In genomic region chr2:74856004-74856578, GRCh38 we compare ENCODE assay signal across 21 cellular contexts. TPM values are rescaled to one million over a fixed set of nuclear protein-coding genes. Genes with fewer than 3 reads are reported as not detected.
DNase-seq lines count a peak whose midpoint lies in the region; ATAC-seq, FAIRE-seq and TF ChIP-seq lines count a peak whose summit lies in the region.
"Had no signal": no experiment of that assay in that cellular context is flagged by ENCODE, and none has a peak within 500 bp of the region (broad histone marks: within the 10 kb centered on the region; RNA-seq: fewer than 3 reads in every experiment).

No MANE protein-coding gene starts in this region.

- BruUV-seq in K562 (replicated peaks; lab: Mats Ljungman, UMichigan): no TSS peak

- H4K20me1 ChIP-seq in K562 (replicated peaks; ENCODE audit: control insufficient read depth, insufficient read depth, low read length): peaks cover 38% of the 10 kb centered on the region

- H2AK5ac ChIP-seq in neuronal stem cell (ENCODE audit: low read depth, low read length): no peak overlapping the region

- peak overlapping the region; percentile 41 for H3K27ac Mint-ChIP-seq in CD4-positive, alpha-beta T cell
- H3K27ac Mint-ChIP-seq: activated CD4-positive, alpha-beta T cell treated with anti-CD3 and anti-CD28 coated beads, Interleukin-2, amount 10 ng/mL, durations not matched to agents 24 days and 14 days; natural killer cell treated with Interleukin-12 subunit alpha and Interleukin-12 subunit beta and Interleukin-15 and Interleukin-18, amount 100 ng/mL, for 72 hours had no signal

- H3K9me1 ChIP-seq in K562 (ENCODE audit: control insufficient read depth, insufficient read depth, low read length): peaks cover 3% of the 10 kb centered on the region

- in situ Hi-C loops in K562 (cut with MboI): no loop called here

- no peak overlapping the region for H4K8ac ChIP-seq in neuronal stem cell (ENCODE audit: low read depth, low read length)

- no peaks in the 10 kb centered on the region for H3K27me3 Mint-ChIP-seq in CD4-positive, alpha-beta T cell
- H3K27me3 Mint-ChIP-seq: activated CD4-positive, alpha-beta T cell treated with anti-CD3 and anti-CD28 coated beads, Interleukin-2, amount 10 ng/mL, durations not matched to agents 24 days and 14 days; natural killer cell treated with Interleukin-12 subunit alpha and Interleukin-12 subunit beta and Interleukin-15 and Interleukin-18, amount 100 ng/mL, for 72 hours had no signal

- H3K4me1 ChIP-seq in K562 (replicated peaks in 1 of 2; ENCODE audit: control insufficient read depth in 2 of 2, insufficient read depth in 2 of 2, low read length in 2 of 2) (no peaks in the 10 kb centered on the region; a peak in 3 of 5 replicates), neuronal stem cell (ENCODE audit: control insufficient read depth in 2 of 2, insufficient read depth in 1 of 2, low read depth in 1 of 2, low read length in 2 of 2) (peaks cover 0 to 2% of the 10 kb centered on the region in 2 donors)

- peaks cover 27% of the 10 kb centered on the region for H3K79me2 ChIP-seq in K562 (ENCODE audit: control insufficient read depth, insufficient read depth, low read length)

- H2BK5ac ChIP-seq in neuronal stem cell (ENCODE audit: low read length): no peak overlapping the region

- ATAC-seq in CD4-positive, alpha-beta T cell (ENCODE audit: poor library complexity): no peak
- ATAC-seq in K562: no peak
- ATAC-seq in HG03354 (IDR thresholded peaks at IDR 0.05; ENCODE audit: poor library complexity, severe bottlenecking, unreplicated experiment): no peak
- ATAC-seq in HG03196 (IDR thresholded peaks at IDR 0.05; ENCODE audit: unreplicated experiment): no peak
- ATAC-seq: natural killer cell treated with Interleukin-12 subunit alpha and Interleukin-12 subunit beta and Interleukin-15 and Interleukin-18, amount 100 ng/mL, for 72 hours had no signal

- TF ChIP-seq EP300 in K562 (IDR thresholded peaks at IDR 0.05; ENCODE audit: low read length): no peak

- H3K79me1 ChIP-seq in neuronal stem cell (ENCODE audit: low read depth, low read length): peaks cover 4% of the 10 kb centered on the region

- H3K4me2 ChIP-seq in K562 (ENCODE audit: insufficient read depth, low read length) (no peak overlapping the region), neuronal stem cell (ENCODE audit: insufficient read depth, low read length, poor library complexity, severe bottlenecking) (no peak overlapping the region)
- H3K4me2 ChIP-seq: smooth muscle cell had no signal

- H3K4me3 ChIP-seq in K562: no peak overlapping the region
- H3K4me3 ChIP-seq in neuronal stem cell (ENCODE audit: low read length in 2 of 2): no peak overlapping the region
- H3K4me3 ChIP-seq: psoas muscle, smooth muscle cell had no signal

- H3K4ac ChIP-seq in neuronal stem cell (ENCODE audit: low read length): no peak overlapping the region

- peaks cover 25% of the 10 kb centered on the region for H3K4me1 Mint-ChIP-seq in CD4-positive, alpha-beta T cell (ENCODE audit: low read depth)

- POLR2A ChIA-PET in CD4-positive, alpha-beta T cell (lab: Charles Lee): interaction anchor here (1.3 kb wide), 1 partner anchor 12 kb away, joined by 3 read pairs; no protein-coding TSS in a partner anchor
- POLR2A ChIA-PET in K562 (lab: Yijun Ruan, JAX): no interaction called here

- no peak for TF ChIP-seq CTCF in 22Rv1 (IDR thresholded peaks at IDR 0.05)
- TF ChIP-seq CTCF in CD4-positive, alpha-beta T cell (IDR thresholded peaks at IDR 0.05): no peak
- no peak for TF ChIP-seq CTCF in K562 (IDR thresholded peaks at IDR 0.05 in 2 of 3, conservative IDR thresholded peaks at IDR 0.05 in 1 of 3; ENCODE audit: insufficient read depth in 2 of 3, low read depth in 1 of 3, low read length in 3 of 3)

- intact Hi-C loops in CD4-positive, alpha-beta T cell (cut with DNase I, micrococcal nuclease): no loop called here
- intact Hi-C loops in K562 (cut with micrococcal nuclease): no loop called here

- TF ChIP-seq RAD21 in K562 (CRISPR knock-in tag; conservative IDR thresholded peaks at IDR 0.05 in 1 of 2, IDR thresholded peaks at IDR 0.05 in 1 of 2): no peak

- H3K9me3 ChIP-seq in CD4-positive, alpha-beta T cell (ENCODE audit: control insufficient read depth, low read length): no peaks in the 10 kb centered on the region
- H3K9me3 ChIP-seq in K562 (replicated peaks; ENCODE audit: control insufficient read depth, insufficient read depth, low read depth, low read length) (no peaks in the 10 kb centered on the region), neuronal stem cell (replicated peaks in 1 of 2; ENCODE audit: control insufficient read depth in 2 of 2, insufficient read depth in 1 of 2, low read depth in 1 of 2, low read length in 2 of 2) (no peaks in the 10 kb centered on the region)
- H3K9me3 ChIP-seq: psoas muscle had no signal

- H3K23ac ChIP-seq in neuronal stem cell (ENCODE audit: low read depth, low read length, poor library complexity): no peak overlapping the region

- no peak overlapping the region for H3K9ac ChIP-seq in K562 (ENCODE audit: insufficient read depth in 1 of 2, low read depth in 2 of 2, low read length in 2 of 2)
- H3K9ac ChIP-seq in neuronal stem cell (ENCODE audit: low read depth, low read length, poor library complexity): peak overlapping the region; percentile 36

- H2AFZ ChIP-seq in K562 (ENCODE audit: low read depth, low read length) (no peak overlapping the region), neuronal stem cell (ENCODE audit: low read length) (no peak overlapping the region)

- CTCF ChIA-PET in CD4-positive, alpha-beta T cell (lab: Charles Lee): no interaction called here
- CTCF ChIA-PET in K562 (lab: Yijun Ruan, JAX; ENCODE audit: low intra/inter-chr PET ratio): no interaction called here

- FAIRE-seq in K562 (lab: Jason Lieb, UNC): no peak
- FAIRE-seq: H1, TTC549 had no signal

- H3K27ac ChIP-seq in 22Rv1: peak overlapping the region; percentile 37; the same call in 1 of the 2 replicates
- no peak overlapping the region for H3K27ac ChIP-seq in CD4-positive, alpha-beta T cell (ENCODE audit: low read depth, low read length)
- H3K27ac ChIP-seq in K562 (ENCODE audit: extremely low read depth, low read depth, low read length): no peak overlapping the region
- H3K27ac ChIP-seq in neuronal stem cell (replicated peaks; ENCODE audit: low read length): no peak overlapping the region
- H3K27ac ChIP-seq: brain microvascular endothelial cell, psoas muscle had no signal

- 73% methylated on average over 10 of the region's 10 CpGs for WGBS in K562 (ENCODE audit: insufficient coverage, low coverage, missing lambda C conversion rate)
- no CpG with 5 or more reads among the region's 10 CpGs for WGBS in neuronal stem cell (ENCODE audit: extremely low coverage in 2 of 2, insufficient read length in 2 of 2, insufficient replicate concordance in 1 of 2), 2 donors

- H2BK12ac ChIP-seq in neuronal stem cell (ENCODE audit: low read length): no peak overlapping the region

- no peak overlapping the region for H3K4me3 Mint-ChIP-seq in CD4-positive, alpha-beta T cell
- H3K4me3 Mint-ChIP-seq: activated CD4-positive, alpha-beta T cell treated with anti-CD3 and anti-CD28 coated beads, Interleukin-2, amount 10 ng/mL, durations not matched to agents 24 days and 14 days; natural killer cell treated with Interleukin-12 subunit alpha and Interleukin-12 subunit beta and Interleukin-15 and Interleukin-18, amount 100 ng/mL, for 72 hours had no signal

- H3K27me3 ChIP-seq in CD4-positive, alpha-beta T cell (ENCODE audit: control insufficient read depth, insufficient read depth, low read length): no peaks in the 10 kb centered on the region
- H3K27me3 ChIP-seq in K562 (ENCODE audit: control insufficient read depth in 2 of 2, insufficient read depth in 2 of 2, low read length in 2 of 2) (no peaks in the 10 kb centered on the region), neuronal stem cell (ENCODE audit: control insufficient read depth in 3 of 3, insufficient read depth in 3 of 3, low read depth in 1 of 3, low read length in 3 of 3) (no peaks in the 10 kb centered on the region)
- H3K27me3 ChIP-seq: brain microvascular endothelial cell had no signal

- DNase-seq in CD4-positive, alpha-beta T cell: no peak
- no peak for DNase-seq in K562 (ENCODE audit: extremely low read depth in 1 of 4, low spot score in 3 of 4)
- DNase-seq in neuronal stem cell (ENCODE audit: low spot score): no peak
- no peak for DNase-seq in UCSD-AML1 (lab: John Stamatoyannopoulos, UW; ENCODE audit: unreplicated experiment)
- DNase-seq: activated CD4-positive, alpha-beta T cell treated with anti-CD3 and anti-CD28 coated beads, Interleukin-2, amount 10 ng/mL, durations not matched to agents 24 days and 14 days; brain microvascular endothelial cell; COR-L47; cortex of kidney; mesenchymal stem cell; NCI-H226; NK-92 treated with Interleukin-12 subunit alpha and Interleukin-12 subunit beta, amount 100 ng/mL, for 24 hours; psoas muscle; stimulated activated CD4-positive, alpha-beta T cell treated with anti-CD3 and anti-CD28 coated beads, Interleukin-4, amount 100 ng/mL, for 24 hours; SW 1271 had no signal

- H3K36me3 ChIP-seq in K562 (ENCODE audit: control insufficient read depth, insufficient read depth, low read length): peaks cover 64% of the 10 kb centered on the region
- H3K36me3 ChIP-seq in neuronal stem cell (replicated peaks in 1 of 2; ENCODE audit: control insufficient read depth in 2 of 2, insufficient read depth in 2 of 2, low read length in 2 of 2): peaks cover 12 to 35% of the 10 kb centered on the region in 2 donors
- H3K36me3 ChIP-seq: brain microvascular endothelial cell had no signal

- no peak overlapping the region for H2BK120ac ChIP-seq in neuronal stem cell (ENCODE audit: low read depth, low read length)

- no peak overlapping the region for H2BK15ac ChIP-seq in neuronal stem cell (ENCODE audit: low read length)

- no peaks in the 10 kb centered on the region for H3K9me3 Mint-ChIP-seq in CD4-positive, alpha-beta T cell
- H3K9me3 Mint-ChIP-seq: activated CD4-positive, alpha-beta T cell treated with anti-CD3 and anti-CD28 coated beads, Interleukin-2, amount 10 ng/mL, durations not matched to agents 24 days and 14 days; natural killer cell treated with Interleukin-12 subunit alpha and Interleukin-12 subunit beta and Interleukin-15 and Interleukin-18, amount 100 ng/mL, for 72 hours had no signal

- TF ChIP-seq POLR2A in K562 (conservative IDR thresholded peaks at IDR 0.05): no peak

- peaks cover 33% of the 10 kb centered on the region for H3K36me3 Mint-ChIP-seq in CD4-positive, alpha-beta T cell (ENCODE audit: low read depth)
- H3K36me3 Mint-ChIP-seq: natural killer cell treated with Interleukin-12 subunit alpha and Interleukin-12 subunit beta and Interleukin-15 and Interleukin-18, amount 100 ng/mL, for 72 hours had no signal

- no peak overlapping the region for H3K18ac ChIP-seq in neuronal stem cell (ENCODE audit: low read length)

- H3K14ac ChIP-seq in neuronal stem cell (ENCODE audit: low read length): no peak overlapping the region

- no peak overlapping the region for H4K91ac ChIP-seq in neuronal stem cell (ENCODE audit: low read depth, low read length, poor library complexity)

RNA-seq across cellular contexts. Expression of gene HK2, which starts 22.2 kb away (rescaled TPM):
- 1 to 10 TPM; 7.7 to 8.9 TPM for total RNA-seq in CD4-positive, alpha-beta T cell
- 93.6 and 110 TPM in 2 replicates for total RNA-seq in K562 (2011; cell fraction: chromatin; rRNA removed; ENCODE audit: low replicate concordance)
- 73.7 and 77.0 TPM in 2 replicates for total RNA-seq in K562 (2011; cell fraction: nucleolus; rRNA removed)
- 56.9 and 66.5 TPM in 2 replicates for total RNA-seq in K562 (2011; cell fraction: nucleoplasm; rRNA removed)
- total RNA-seq in K562 (2014; rRNA removed) (17.4 and 17.7 TPM in 2 replicates), K562 (2014; rRNA removed; fragmentation: Illumina TruSeq; extraction: Trizol) (17.9 and 19.9 TPM in 2 replicates), K562 (2015; rRNA removed; fragmentation: Illumina TruSeq; extraction: Trizol) (17.2 and 17.3 TPM in 2 replicates), K562 (2021) (40.8 and 42.6 TPM in 2 replicates)
- polyA plus RNA-seq in K562 (2011; rRNA removed) (38.1 and 56.0 TPM in 2 replicates), K562 (2014; fragmentation: Illumina TruSeq; extraction: Trizol) (24.3 and 26.4 TPM in 2 replicates), K562 (2014; fragmentation: Nextera tagmentation; extraction: Ambion mirVana) (1 to 10 TPM; 4.7 to 6.4 TPM), K562 (2014; rRNA removed) (21.3 and 22.3 TPM in 2 replicates)
- polyA plus RNA-seq in K562 (2011; cell fraction: cytosol; rRNA removed): 30.7 and 37.0 TPM in 2 replicates
- 42.2 and 63.3 TPM in 2 replicates for polyA plus RNA-seq in K562 (2011; cell fraction: nucleus; rRNA removed)
- 10.0 and 31.3 TPM in 2 replicates for polyA plus RNA-seq in K562 (2012)
- polyA minus RNA-seq in K562 (2011; rRNA and poly(A)+ RNA removed): 141 and 242 TPM in 2 replicates
- 70.3 and 92.1 TPM in 2 replicates for polyA minus RNA-seq in K562 (2011; cell fraction: cytosol; rRNA and poly(A)+ RNA removed)
- polyA minus RNA-seq in K562 (2011; cell fraction: nucleus; rRNA and poly(A)+ RNA removed): 49.3 and 62.1 TPM in 2 replicates
- polyA plus RNA-seq in neuronal stem cell (2013, experiment 1 of 2): 8.2 TPM
- 8.4 TPM for polyA plus RNA-seq in neuronal stem cell (2013, experiment 2 of 2)
